10 cellular contexts compared by ENCODE assay signal in the genomic region with DNA sequence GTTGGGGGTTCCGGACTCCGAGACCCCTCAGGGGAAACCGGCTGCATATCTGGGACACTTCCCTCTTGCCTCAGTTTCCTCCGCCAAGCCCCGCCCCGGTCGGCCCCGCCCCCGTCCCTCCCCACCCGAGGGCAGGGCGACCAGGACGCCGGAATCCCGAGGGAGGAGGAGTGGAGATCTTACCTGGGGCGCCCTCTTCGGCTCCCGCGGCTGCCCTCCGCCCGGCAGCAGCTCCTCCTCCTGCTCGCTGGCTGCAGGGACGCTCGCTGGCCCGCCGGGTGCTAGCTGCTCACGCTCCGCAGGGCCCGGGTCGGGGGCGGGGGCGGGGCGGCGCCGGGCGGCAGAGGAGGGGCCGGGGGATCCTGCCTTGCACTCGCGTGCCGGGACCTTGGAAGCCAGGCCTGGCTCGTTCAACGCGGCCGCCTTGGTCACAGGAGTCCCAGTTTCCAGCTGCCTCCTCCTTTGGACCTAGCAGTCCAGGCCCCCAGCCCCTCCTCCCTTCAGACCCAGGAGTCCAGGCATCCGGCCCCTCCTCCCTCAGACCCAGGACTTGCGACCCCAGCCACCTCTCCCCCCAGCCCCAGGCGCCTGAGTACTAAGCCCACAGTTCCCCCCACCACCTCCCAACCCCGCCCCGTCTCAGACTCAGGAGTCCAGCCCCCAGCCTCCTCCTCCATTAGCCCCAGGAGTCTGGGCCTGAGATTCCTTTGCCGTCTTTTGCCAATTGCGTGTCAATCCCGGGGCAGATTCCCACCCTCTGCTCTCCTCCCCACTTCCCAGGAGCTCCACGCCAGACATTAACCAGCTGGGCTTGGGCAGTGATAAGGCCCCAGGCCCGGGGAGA. TPM values are rescaled to one million over a fixed set of nuclear protein-coding genes. Genes with fewer than 3 reads are reported as not detected.
DNase-seq lines count a peak whose midpoint lies in the region; ATAC-seq and TF ChIP-seq lines count a peak whose summit lies in the region.
"Had no signal": no experiment of that assay in that cellular context is flagged by ENCODE, and none has a peak within 500 bp of the region (broad histone marks: within the 10 kb centered on the region; RNA-seq: fewer than 3 reads in every experiment).

TSS of gene NTF4 (minus strand) at position 51 of the 844 bp plus-strand sequence. CDS start 2,821 bp downstream, outside the sequence.

- 12% methylated on average over 8 of the region's 53 CpGs for WGBS in smooth muscle cell (ENCODE audit: low lambda C conversion rate)

- H3K27me3 Mint-ChIP-seq in activated CD4-positive, alpha-beta memory T cell treated with anti-CD3 and anti-CD28 coated beads for 36 hours: peaks cover 52% of the 10 kb centered on the region

- no peak within 1 kb of the TSS for H3K4me3 Mint-ChIP-seq in activated CD4-positive, alpha-beta memory T cell treated with anti-CD3 and anti-CD28 coated beads for 36 hours

- no peaks in the 10 kb centered on the region for H3K4me1 Mint-ChIP-seq in activated CD4-positive, alpha-beta memory T cell treated with anti-CD3 and anti-CD28 coated beads for 36 hours (ENCODE audit: low read depth)

- peak within 1 kb of the TSS; percentile 58 for H3K27ac ChIP-seq in right atrium auricular region
- H3K27ac ChIP-seq in smooth muscle cell (ENCODE audit: low read depth): peak within 1 kb of the TSS; percentile 4

- H3K4me1 ChIP-seq in right atrium auricular region: peaks cover 0 to 31% of the 10 kb centered on the region in 2 donors
- peaks cover 16% of the 10 kb centered on the region for H3K4me1 ChIP-seq in smooth muscle cell (ENCODE audit: low read depth)

- peaks cover 6% of the 10 kb centered on the region for H4K20me1 ChIP-seq in smooth muscle cell (ENCODE audit: low read depth)

- H3K4me2 ChIP-seq in smooth muscle cell: peak within 1 kb of the TSS; percentile 81

- H3F3A ChIP-seq in smooth muscle cell (ENCODE audit: low read depth): no peaks in the 10 kb centered on the region

- peak in 1 of 2 donors; percentile 10 for TF ChIP-seq CTCF in right atrium auricular region (IDR thresholded peaks at IDR 0.05)
- no peak for TF ChIP-seq CTCF in smooth muscle cell (IDR thresholded peaks at IDR 0.05; ENCODE audit: borderline replicate concordance, insufficient read depth, poor library complexity, severe bottlenecking)

- POLR2A ChIA-PET in activated CD4-positive, alpha-beta memory T cell treated with anti-CD3 and anti-CD28 coated beads for 36 hours (lab: Charles Lee): no interaction called here

- CTCF ChIA-PET in activated CD4-positive, alpha-beta memory T cell treated with anti-CD3 and anti-CD28 coated beads for 36 hours (lab: Charles Lee): interaction anchor here (0.5 to 1.0 kb wide), 2 partner anchors 134 to 160 kb away, joined by 3 to 4 read pairs; no protein-coding TSS in a partner anchor

- peak within 1 kb of the TSS; percentile 39 for H3K9ac ChIP-seq in smooth muscle cell (ENCODE audit: low read depth)

- ATAC-seq in HG03565 (IDR thresholded peaks at IDR 0.05; ENCODE audit: unreplicated experiment): no peak

- H3K79me2 ChIP-seq in smooth muscle cell (ENCODE audit: low read depth): no peaks in the 10 kb centered on the region

- H3K27ac Mint-ChIP-seq in activated CD4-positive, alpha-beta memory T cell treated with anti-CD3 and anti-CD28 coated beads for 36 hours: no peak within 1 kb of the TSS

- H3K4me3 ChIP-seq in right atrium auricular region (peak within 1 kb of the TSS; percentile 12 to 39), smooth muscle cell (peak within 1 kb of the TSS; percentile 53)

- no peaks in the 10 kb centered on the region for H3K36me3 Mint-ChIP-seq in activated CD4-positive, alpha-beta memory T cell treated with anti-CD3 and anti-CD28 coated beads for 36 hours

- intact Hi-C loops in activated CD4-positive, alpha-beta memory T cell treated with anti-CD3 and anti-CD28 coated beads for 36 hours (cut with micrococcal nuclease): no loop called here

- no peaks in the 10 kb centered on the region for H3K9me3 ChIP-seq in right atrium auricular region
- H3K9me3 ChIP-seq in smooth muscle cell (replicated peaks; ENCODE audit: low read depth): no peaks in the 10 kb centered on the region

- H3K9me3 Mint-ChIP-seq in activated CD4-positive, alpha-beta memory T cell treated with anti-CD3 and anti-CD28 coated beads for 36 hours: no peaks in the 10 kb centered on the region

- H2AFZ ChIP-seq in smooth muscle cell (ENCODE audit: low read depth): no peak within 1 kb of the TSS

- H3K27me3 ChIP-seq in right atrium auricular region (no peaks in the 10 kb centered on the region), smooth muscle cell (ENCODE audit: low read depth) (no peaks in the 10 kb centered on the region)

- H3K36me3 ChIP-seq in right atrium auricular region (no peaks in the 10 kb centered on the region), smooth muscle cell (ENCODE audit: low read depth) (no peaks in the 10 kb centered on the region)

- peak; percentile 16 for DNase-seq in NCI-H1436 (lab: John Stamatoyannopoulos, UW)
- no peak for DNase-seq in NCI-H1436 treated with DMSO at 0.1 percent for 48 hours (lab: John Stamatoyannopoulos, UW)
- DNase-seq in SK-N-DZ (ENCODE audit: low spot score): peak; percentile 30
- DNase-seq in right atrium auricular region (ENCODE audit: low spot score): no peak
- DNase-seq in smooth muscle cell (lab: John Stamatoyannopoulos, UW; ENCODE audit: unreplicated experiment): peak; percentile 60
- no peak for DNase-seq in A172 (ENCODE audit: low spot score)
- no peak for DNase-seq in activated CD4-positive, alpha-beta memory T cell treated with anti-CD3 and anti-CD28 coated beads for 36 hours
- DNase-seq: AML-193 had no signal

RNA-seq across cellular contexts. Expression of gene NTF4, which starts in this region (rescaled TPM):
- polyA plus RNA-seq in SK-N-DZ (2014; cell fraction: cytosol; rRNA removed): not detected in 2 replicates
- polyA plus RNA-seq in SK-N-DZ (2014; cell fraction: nucleus; rRNA removed): not detected in 2 replicates
- total RNA-seq in right atrium auricular region (not detected), smooth muscle cell (1.2 and 1.8 TPM in 2 replicates)
- polyA plus RNA-seq in smooth muscle cell: 1.4 and 7.8 TPM in 2 replicates
- not detected in 2 replicates for total RNA-seq in A172 (2014; rRNA removed; shearing (Covaris generic))
- total RNA-seq in activated CD4-positive, alpha-beta memory T cell treated with anti-CD3 and anti-CD28 coated beads for 36 hours: not detected
- total RNA-seq: T-helper 2 cell treated with Interferon-gamma antibody and Interleukin-4, amounts not matched to agents 100 ng/mL and 5 ng/mL, for 36 hours had no signal

Comparison
In these comparisons a context has a peak if more than half of its experiments do, and no peak if none do; other contexts are left out.
1. DNase-seq: peak in NCI-H1436 (single experiment), SK-N-DZ (single experiment) and smooth muscle cell (single experiment); none in NCI-H1436 treated with DMSO at 0.1 percent for 48 hours (single experiment), right atrium auricular region (single experiment), A172 (single experiment) and activated CD4-positive, alpha-beta memory T cell treated with anti-CD3 and anti-CD28 coated beads for 36 hours (single experiment).